22 cellular contexts compared by ENCODE assay signal in genomic region chr15:89566621-89567294, GRCh38. TPM values are rescaled to one million over a fixed set of nuclear protein-coding genes. Genes with fewer than 3 reads are reported as not detected.
"Had no signal": no experiment of that assay in that cellular context is flagged by ENCODE, and none has a peak within 500 bp of the region (broad histone marks: within the 10 kb centered on the region; RNA-seq: fewer than 3 reads in every experiment).

No MANE protein-coding gene starts in this region.

- H3K27ac ChIP-seq: colonic mucosa, foreskin keratinocyte, left ventricle myocardium inferior, lower lobe of right lung, neutrophil, sigmoid colon, suprapubic skin, thyroid gland, upper lobe of left lung, uterus had no signal

- ATAC-seq: foreskin keratinocyte; left cardiac atrium; lower lobe of right lung; naive thymus-derived CD8-positive, alpha-beta T cell had no signal

- H3K27me3 ChIP-seq: colonic mucosa, foreskin keratinocyte, sigmoid colon, suprapubic skin, thyroid gland, upper lobe of left lung, uterus had no signal

- H3K9me3 ChIP-seq: colonic mucosa, left ventricle myocardium inferior, lower lobe of right lung, neutrophil, sigmoid colon, thyroid gland, upper lobe of left lung, uterus had no signal

- H3K4me3 ChIP-seq: colonic mucosa, left ventricle myocardium inferior, lower lobe of right lung, sigmoid colon, suprapubic skin, thyroid gland, upper lobe of left lung, uterus had no signal

- H3K36me3 ChIP-seq: colonic mucosa, left ventricle myocardium inferior, lower lobe of right lung, neutrophil, sigmoid colon, suprapubic skin, thyroid gland, upper lobe of left lung, uterus had no signal

- DNase-seq: colonic mucosa; dermis blood vessel endothelial cell; erythroblast; immature natural killer cell; kidney; left cardiac atrium; left ventricle myocardium inferior; lower lobe of right lung; naive thymus-derived CD8-positive, alpha-beta T cell; posterior cingulate gyrus; sigmoid colon; small intestine; stimulated activated CD4-positive, alpha-beta T cell treated with anti-CD3 and anti-CD28 coated beads, Interleukin-2, amount 100 ng/mL, for 48 hours; stimulated activated naive CD4-positive, alpha-beta T cell treated with Interleukin-2 at 50 U/mL for 16 hours; thyroid gland; upper lobe of left lung; uterus had no signal

- H3K36me3 Mint-ChIP-seq: immature natural killer cell; naive thymus-derived CD8-positive, alpha-beta T cell had no signal

- H3K4me1 ChIP-seq: colonic mucosa, left ventricle myocardium inferior, lower lobe of right lung, suprapubic skin, thyroid gland, upper lobe of left lung, uterus had no signal

- H3K27ac Mint-ChIP-seq: immature natural killer cell; memory B cell; naive thymus-derived CD8-positive, alpha-beta T cell had no signal

- H3K4me3 Mint-ChIP-seq: immature natural killer cell; memory B cell; naive thymus-derived CD8-positive, alpha-beta T cell had no signal

- H3K4me1 Mint-ChIP-seq: immature natural killer cell; memory B cell; naive thymus-derived CD8-positive, alpha-beta T cell had no signal

- FAIRE-seq: endothelial cell of umbilical vein, kidney, small intestine had no signal

RNA-seq across cellular contexts. Expression of gene TICRR, which starts 8.5 kb away (rescaled TPM):
- polyA plus RNA-seq: naive thymus-derived CD8-positive, alpha-beta T cell had no signal
